Comparison of ENCODE assay signal across 11 cellular contexts in genomic region chr20:25128649-25129048, GRCh38. TPM values are rescaled to one million over a fixed set of nuclear protein-coding genes. Genes with fewer than 3 reads are reported as not detected.
"Had no signal": no experiment of that assay in that cellular context is flagged by ENCODE, and none has a peak within 500 bp of the region (broad histone marks: within the 10 kb centered on the region; RNA-seq: fewer than 3 reads in every experiment).

No MANE protein-coding gene starts in this region.

- H3K9ac ChIP-seq: GM23248 had no signal

- H3K4me3 ChIP-seq: GM23248, HAP-1, K562 had no signal

- H3K27ac ChIP-seq: GM23248, HL-60 had no signal

- H3K4me1 ChIP-seq: HAP-1 had no signal

- H3K9me3 ChIP-seq: HAP-1 had no signal

- H2AFZ ChIP-seq: GM23248 had no signal

- DNase-seq: GM23248, GOT3, H7, HFFc6, IMR-90 had no signal

- FAIRE-seq: K562 had no signal

- H3K36me3 ChIP-seq: HAP-1 had no signal

- ATAC-seq: HCT116, K562 had no signal

RNA-seq across cellular contexts. Expression of gene VSX1, which starts 46.7 kb away (rescaled TPM):
- total RNA-seq: GM23248, H4, H7, HFFc6, HT1080, IMR-90, K562 had no signal
- polyA plus RNA-seq: GM23248, IMR-90, K562 had no signal
